Comparison of ENCODE assay signal across 27 cellular contexts in genomic region chr5:39772307-39772706, GRCh38.
DNase-seq lines count a peak whose midpoint lies in the region; FAIRE-seq and TF ChIP-seq lines count a peak whose summit lies in the region.
"Had no signal": no experiment of that assay in that cellular context is flagged by ENCODE, and none has a peak within 500 bp of the region (broad histone marks: within the 10 kb centered on the region; RNA-seq: fewer than 3 reads in every experiment).

No MANE protein-coding gene starts in this region.

- H2AFZ ChIP-seq in mammary epithelial cell (ENCODE audit: low read depth, low read length), result peak overlapping the region; percentile 31

- TF ChIP-seq CTCF in mammary epithelial cell (conservative IDR thresholded peaks at IDR 0.05 in 1 of 2, IDR thresholded peaks at IDR 0.05 in 1 of 2; ENCODE audit: extremely low read depth in 1 of 2, insufficient read depth in 1 of 2, low read depth in 1 of 2, low read length in 2 of 2) (no peak), breast epithelium (IDR thresholded peaks at IDR 0.05) (no peak)

- H3K4me1 ChIP-seq in mammary epithelial cell (ENCODE audit: insufficient read depth, low read length), result no peaks in the 10 kb centered on the region
- H3K4me1 ChIP-seq in breast epithelium, result no peaks in the 10 kb centered on the region
- H3K4me1 ChIP-seq: BLaER1 treated with 17β-estradiol and CSF1 and Interleukin-3, amounts not matched to agents 10 nM and 100 nM; Caco-2 had no signal

- DNase-seq in mammary epithelial cell (no peak), breast epithelium (ENCODE audit: low spot score in 2 of 2) (no peak), RPMI7951 (ENCODE audit: low read depth) (peak; percentile 68), islet precursor cell (peak; percentile 74), urothelium cell line (ENCODE audit: low spot score) (no peak), NK-92 (lab: John Stamatoyannopoulos, UW; ENCODE audit: unreplicated experiment) (no peak), NCI-H1436 (lab: John Stamatoyannopoulos, UW) (no peak)
- no peak for DNase-seq in activated naive CD4-positive, alpha-beta T cell treated with Interleukin-2 at 50 U/mL for 16 hours
- DNase-seq: 8988T; Caco-2; CD4-positive, alpha-beta memory T cell; GF-D8; GOT3; KG1; NCI-H1092 treated with DMSO at 0.1 percent for 48 hours; NCI-H146; NCI-H2029; NCI-H2171; NCI-H345; NCI-H524; RPMI8226; SHP77; SW 1271 had no signal

- dilution Hi-C loops in mammary epithelial cell (cut with HindIII; ENCODE audit: low sequenced_read_pairs), result no loop called here

- H3K79me2 ChIP-seq in mammary epithelial cell (ENCODE audit: insufficient read depth, low read length), result no peaks in the 10 kb centered on the region

- no peaks in the 10 kb centered on the region for H4K20me1 ChIP-seq in mammary epithelial cell (ENCODE audit: insufficient read depth, low read length)
- H4K20me1 ChIP-seq: BLaER1 treated with 17β-estradiol and CSF1 and Interleukin-3, amounts not matched to agents 10 nM and 100 nM had no signal

- H3K4me3 ChIP-seq in mammary epithelial cell (replicated peaks in 1 of 3; ENCODE audit: insufficient read depth in 1 of 3, low read depth in 2 of 3, low read length in 3 of 3), result no peak overlapping the region
- H3K4me3 ChIP-seq in breast epithelium, result no peak overlapping the region
- H3K4me3 ChIP-seq: BLaER1 treated with 17β-estradiol and CSF1 and Interleukin-3, amounts not matched to agents 10 nM and 100 nM; SK-N-MC had no signal

- TF ChIP-seq POLR2A in breast epithelium (IDR thresholded peaks at IDR 0.05), result no peak

- H3K9me3 ChIP-seq in mammary epithelial cell (replicated peaks; ENCODE audit: insufficient read depth, low read length) (no peaks in the 10 kb centered on the region), breast epithelium (no peaks in the 10 kb centered on the region)
- H3K9me3 ChIP-seq: BLaER1 treated with 17β-estradiol and CSF1 and Interleukin-3, amounts not matched to agents 10 nM and 100 nM; Caco-2 had no signal

- no peak overlapping the region for H3K9ac ChIP-seq in mammary epithelial cell (ENCODE audit: insufficient read depth, low read length)
- H3K9ac ChIP-seq: BLaER1 treated with 17β-estradiol and CSF1 and Interleukin-3, amounts not matched to agents 10 nM and 100 nM had no signal

- no peaks in the 10 kb centered on the region for H3K36me3 ChIP-seq in mammary epithelial cell (ENCODE audit: insufficient read depth, low read length)
- no peaks in the 10 kb centered on the region for H3K36me3 ChIP-seq in breast epithelium
- H3K36me3 ChIP-seq: BLaER1 treated with 17β-estradiol and CSF1 and Interleukin-3, amounts not matched to agents 10 nM and 100 nM had no signal

- no peak overlapping the region for H3K4me2 ChIP-seq in mammary epithelial cell (ENCODE audit: insufficient read depth, low read depth, low read length)
- H3K4me2 ChIP-seq: BLaER1 treated with 17β-estradiol and CSF1 and Interleukin-3, amounts not matched to agents 10 nM and 100 nM had no signal

- H3K27me3 ChIP-seq in mammary epithelial cell (ENCODE audit: insufficient read depth, low read length), result no peaks in the 10 kb centered on the region
- no peaks in the 10 kb centered on the region for H3K27me3 ChIP-seq in breast epithelium
- H3K27me3 ChIP-seq: BLaER1 treated with 17β-estradiol and CSF1 and Interleukin-3, amounts not matched to agents 10 nM and 100 nM had no signal

- CTCF ChIA-PET in mammary epithelial cell (lab: Charles Lee; ENCODE audit: low non-redundant PET), result no interaction called here

- in situ Hi-C loops in mammary epithelial cell (cut with MboI; ENCODE audit: low sequenced_read_pairs in 2 of 2), result no loop called here

- no TSS peak for BruUV-seq in mammary epithelial cell (replicated peaks; lab: Mats Ljungman, UMichigan)

- peak; percentile 17 for FAIRE-seq in urothelium cell line (lab: Jason Lieb, UNC)
- FAIRE-seq: HepG2 had no signal

- H3K27ac ChIP-seq in mammary epithelial cell (ENCODE audit: insufficient read depth, low read depth, low read length), result no peak overlapping the region
- H3K27ac ChIP-seq in breast epithelium, result no peak overlapping the region
- H3K27ac ChIP-seq: BLaER1 treated with 17β-estradiol and CSF1 and Interleukin-3, amounts not matched to agents 10 nM and 100 nM; HL-60; SK-N-MC had no signal

- WGBS in mammary epithelial cell (ENCODE audit: low coverage, missing lambda C conversion rate), result 39% methylated on average over 2 of the region's 2 CpGs

- intact Hi-C loops in mammary epithelial cell (cut with micrococcal nuclease), result no loop called here
- intact Hi-C loops in breast epithelium (cut with DNase I; ENCODE audit: low total_unique reads), result no loop called here

Comparison
In these comparisons a context has a peak if more than half of its experiments do, and no peak if none do; other contexts are left out.
1. DNase-seq: peak in RPMI7951 (single experiment) and islet precursor cell (single experiment); none in mammary epithelial cell (single experiment), breast epithelium (0 of 2), urothelium cell line (single experiment), activated naive CD4-positive, alpha-beta T cell treated with Interleukin-2 at 50 U/mL for 16 hours (single experiment), NK-92 (single experiment) and NCI-H1436 (single experiment).